Comparison of ENCODE assay signal across 29 cellular contexts in genomic region chr9:101442248-101443136, GRCh38. TPM values are rescaled to one million over a fixed set of nuclear protein-coding genes. Genes with fewer than 3 reads are reported as not detected.
DNase-seq lines count a peak whose midpoint lies in the region; ATAC-seq, FAIRE-seq and TF ChIP-seq lines count a peak whose summit lies in the region.
"Had no signal": no experiment of that assay in that cellular context is flagged by ENCODE, and none has a peak within 500 bp of the region (broad histone marks: within the 10 kb centered on the region; RNA-seq: fewer than 3 reads in every experiment).

No MANE protein-coding gene starts in this region.

- no peak for FAIRE-seq in kidney (lab: Jason Lieb, UNC)
- no peak for FAIRE-seq in small intestine (lab: Jason Lieb, UNC)
- FAIRE-seq: G401.6, TTC549 had no signal

- peaks cover 0 to 2% of the 10 kb centered on the region in 2 donors for H3K27me3 ChIP-seq in small intestine (ENCODE audit: control insufficient read depth in 2 of 2, insufficient read depth in 2 of 2, low read length in 2 of 2)
- H3K27me3 ChIP-seq: colonic mucosa had no signal

- intact Hi-C loops in kidney (cut with DNase I) = no loop called here

- no peaks in the 10 kb centered on the region for H3K4me1 Mint-ChIP-seq in stimulated activated effector memory CD8-positive, alpha-beta T cell treated with anti-CD3 and anti-CD28 coated beads, Interleukin-12 subunit alpha, Interleukin-12 subunit beta, amount 100 ng/mL, for 72 hours
- H3K4me1 Mint-ChIP-seq: activated naive CD8-positive, alpha-beta T cell treated with anti-CD3 and anti-CD28 coated beads, Interleukin-2, amount 50 U/mL, for 24 hours; CD4-positive, CD25-positive, alpha-beta regulatory T cell; stimulated activated naive B cell treated with anti-CD40 and anti-IgM and Interleukin-4, amounts not matched to agents 10 μg/mL and 1 μg/mL and 100 μg/mL, for 72 hours had no signal

- H3K27ac ChIP-seq in kidney (ENCODE audit: low read depth in 2 of 2, low read length in 2 of 2) (peak overlapping the region; percentile 68 to 88), small intestine (ENCODE audit: low read depth in 1 of 2, low read length in 1 of 2) (peak overlapping the region; percentile 89 to 92)
- H3K27ac ChIP-seq: colonic mucosa, foreskin keratinocyte had no signal

- no peaks in the 10 kb centered on the region for H3K36me3 Mint-ChIP-seq in stimulated activated effector memory CD8-positive, alpha-beta T cell treated with anti-CD3 and anti-CD28 coated beads, Interleukin-12 subunit alpha, Interleukin-12 subunit beta, amount 100 ng/mL, for 72 hours
- H3K36me3 Mint-ChIP-seq: CD4-positive, CD25-positive, alpha-beta regulatory T cell; stimulated activated naive B cell treated with anti-CD40 and anti-IgM and Interleukin-4, amounts not matched to agents 10 μg/mL and 1 μg/mL and 100 μg/mL, for 72 hours had no signal

- H3K4me3 Mint-ChIP-seq in stimulated activated effector memory CD8-positive, alpha-beta T cell treated with anti-CD3 and anti-CD28 coated beads, Interleukin-12 subunit alpha, Interleukin-12 subunit beta, amount 100 ng/mL, for 72 hours = no peak overlapping the region
- H3K4me3 Mint-ChIP-seq: activated CD8-positive, alpha-beta T cell treated with anti-CD3 and anti-CD28 coated beads, Interleukin-2, amount 10 ng/mL, durations not matched to agents 7 days and 5 days; activated naive CD8-positive, alpha-beta T cell treated with anti-CD3 and anti-CD28 coated beads, Interleukin-2, amount 50 U/mL, for 24 hours; CD4-positive, CD25-positive, alpha-beta regulatory T cell; effector memory CD8-positive, alpha-beta T cell; stimulated activated naive B cell treated with anti-CD40 and anti-IgM and Interleukin-4, amounts not matched to agents 10 μg/mL and 1 μg/mL and 100 μg/mL, for 72 hours had no signal

- H3K4me1 ChIP-seq in kidney (ENCODE audit: control insufficient read depth in 1 of 2, insufficient read depth in 1 of 2, low read depth in 1 of 2, low read length in 2 of 2) (peaks cover 0 to 8% of the 10 kb centered on the region in 2 donors), small intestine (ENCODE audit: control insufficient read depth in 2 of 2, insufficient read depth in 1 of 2, low read depth in 1 of 2, low read length in 1 of 2) (peaks cover 0 to 2% of the 10 kb centered on the region in 2 donors)
- H3K4me1 ChIP-seq: colonic mucosa, foreskin keratinocyte had no signal

- H3K27ac Mint-ChIP-seq in stimulated activated effector memory CD8-positive, alpha-beta T cell treated with anti-CD3 and anti-CD28 coated beads, Interleukin-12 subunit alpha, Interleukin-12 subunit beta, amount 100 ng/mL, for 72 hours = no peak overlapping the region
- H3K27ac Mint-ChIP-seq: activated CD8-positive, alpha-beta T cell treated with anti-CD3 and anti-CD28 coated beads, Interleukin-2, amount 10 ng/mL, durations not matched to agents 7 days and 5 days; activated naive CD8-positive, alpha-beta T cell treated with anti-CD3 and anti-CD28 coated beads, Interleukin-2, amount 50 U/mL, for 24 hours; CD4-positive, CD25-positive, alpha-beta regulatory T cell; effector memory CD8-positive, alpha-beta T cell; stimulated activated naive B cell treated with anti-CD40 and anti-IgM and Interleukin-4, amounts not matched to agents 10 μg/mL and 1 μg/mL and 100 μg/mL, for 72 hours had no signal

- H3K4me3 ChIP-seq in kidney (ENCODE audit: low read length in 2 of 2) = peak overlapping the region; percentile 53 to 64
- H3K4me3 ChIP-seq in small intestine (ENCODE audit: low read depth in 1 of 2, low read length in 2 of 2) = peak overlapping the region in 1 of 2 donors; percentile 52
- H3K4me3 ChIP-seq: colonic mucosa had no signal

- no peaks in the 10 kb centered on the region for H3K36me3 ChIP-seq in kidney (ENCODE audit: control insufficient read depth in 1 of 2, insufficient read depth in 2 of 2, low read length in 2 of 2)
- no peaks in the 10 kb centered on the region for H3K36me3 ChIP-seq in small intestine (ENCODE audit: control insufficient read depth in 2 of 2, insufficient read depth in 2 of 2, low read length in 2 of 2)
- H3K36me3 ChIP-seq: colonic mucosa had no signal

- peak overlapping the region in 1 of 2 donors; percentile 68 for H3K9ac ChIP-seq in kidney (ENCODE audit: low read length in 2 of 2)

- ATAC-seq in stimulated activated effector memory CD8-positive, alpha-beta T cell treated with anti-CD3 and anti-CD28 coated beads, Interleukin-12 subunit alpha, Interleukin-12 subunit beta, amount 100 ng/mL, for 72 hours = no peak
- ATAC-seq: activated CD8-positive, alpha-beta T cell treated with anti-CD3 and anti-CD28 coated beads, Interleukin-2, amount 10 ng/mL, durations not matched to agents 7 days and 5 days; activated naive CD8-positive, alpha-beta T cell treated with anti-CD3 and anti-CD28 coated beads, Interleukin-2, amount 50 U/mL, for 24 hours; effector memory CD8-positive, alpha-beta T cell; esophagus mucosa; foreskin keratinocyte; Panc1; stimulated activated naive B cell treated with anti-CD40 and anti-IgM and Interleukin-4, amounts not matched to agents 10 μg/mL and 1 μg/mL and 100 μg/mL, for 72 hours had no signal

- H3K9me3 Mint-ChIP-seq in stimulated activated effector memory CD8-positive, alpha-beta T cell treated with anti-CD3 and anti-CD28 coated beads, Interleukin-12 subunit alpha, Interleukin-12 subunit beta, amount 100 ng/mL, for 72 hours = no peaks in the 10 kb centered on the region
- H3K9me3 Mint-ChIP-seq: activated naive CD8-positive, alpha-beta T cell treated with anti-CD3 and anti-CD28 coated beads, Interleukin-2, amount 50 U/mL, for 24 hours; effector memory CD8-positive, alpha-beta T cell; stimulated activated naive B cell treated with anti-CD40 and anti-IgM and Interleukin-4, amounts not matched to agents 10 μg/mL and 1 μg/mL and 100 μg/mL, for 72 hours had no signal

- TF ChIP-seq CTCF in kidney (IDR thresholded peaks at IDR 0.05; ENCODE audit: borderline replicate concordance, extremely low read depth, insufficient read depth) = no peak

- WGBS in small intestine, 3 donors = 20 to 54% (median 34%) methylated on average over 6 of the region's 6 CpGs

- peak; percentile 44 for DNase-seq in NCI-H1092 treated with DMSO at 0.1 percent for 48 hours (lab: John Stamatoyannopoulos, UW)
- no peak for DNase-seq in NCI-H1092 (lab: John Stamatoyannopoulos, UW)
- no peak for DNase-seq in kidney
- peak; percentile 89 for DNase-seq in small intestine
- no peak for DNase-seq in activated naive CD4-positive, alpha-beta T cell treated with anti-CD3 and anti-CD28 coated beads, Interleukin-2, amount 50 U/mL, for 16 hours
- no peak for DNase-seq in stimulated activated effector memory CD8-positive, alpha-beta T cell treated with anti-CD3 and anti-CD28 coated beads, Interleukin-12 subunit alpha, Interleukin-12 subunit beta, amount 100 ng/mL, for 72 hours (ENCODE audit: low spot score in 2 of 2)
- DNase-seq: 8988T; activated CD4-positive, CD25-positive, alpha-beta regulatory T cell treated with anti-CD3 and anti-CD28 coated beads, Interleukin-2, amount 50 U/mL, for 72 hours; activated CD8-positive, alpha-beta T cell treated with anti-CD3 and anti-CD28 coated beads, Interleukin-2, amount 10 ng/mL, durations not matched to agents 7 days and 5 days; activated effector memory CD4-positive, alpha-beta T cell treated with anti-CD3 and anti-CD28 coated beads, Interleukin-2, amount 50 U/mL, for 16 hours; activated naive CD8-positive, alpha-beta T cell treated with anti-CD3 and anti-CD28 coated beads, Interleukin-2, amount 50 U/mL, for 24 hours; CD4-positive, CD25-positive, alpha-beta regulatory T cell; colonic mucosa; effector memory CD8-positive, alpha-beta T cell; foreskin keratinocyte; NCI-H1048; NCI-H187 treated with DMSO at 0.1 percent for 48 hours; NK-92 treated with Interleukin-12 subunit alpha and Interleukin-12 subunit beta, amount 100 ng/mL, for 24 hours; stimulated activated naive B cell treated with anti-CD40 and anti-IgM and Interleukin-4, amounts not matched to agents 10 μg/mL and 1 μg/mL and 100 μg/mL, for 72 hours had no signal

- H3K9me3 ChIP-seq in kidney (ENCODE audit: control insufficient read depth in 1 of 2, low read length in 2 of 2) = no peaks in the 10 kb centered on the region
- H3K9me3 ChIP-seq in small intestine (ENCODE audit: control insufficient read depth, low read depth) = no peaks in the 10 kb centered on the region
- H3K9me3 ChIP-seq: colonic mucosa had no signal

RNA-seq across cellular contexts. Expression of gene ALDOB, which starts 6.9 kb away (rescaled TPM):
- 11.0 TPM for total RNA-seq in kidney
- polyA plus RNA-seq in kidney (ENCODE audit: insufficient read depth, low read depth, low replicate concordance) (4,265 TPM), small intestine (over 10,000 TPM in 2 of 3 donors, 100 to 1,000 TPM in 1; 757 to 16,248 (median 11,399) TPM)
- total RNA-seq: activated CD8-positive, alpha-beta T cell treated with anti-CD3 and anti-CD28 coated beads, Interleukin-2, amount 10 ng/mL, durations not matched to agents 7 days and 5 days; CD4-positive, CD25-positive, alpha-beta regulatory T cell; foreskin keratinocyte; pulmonary artery endothelial cell; SK-MEL-5; T-helper 1 cell treated with Interleukin-12 subunit alpha and Interleukin-12 subunit beta and Interleukin-4 antibody, amounts not matched to agents 30 ng/mL and 1 ng/mL, for 36 hours; temporal lobe; urinary bladder had no signal
- polyA plus RNA-seq: CD4-positive, CD25-positive, alpha-beta regulatory T cell; foreskin keratinocyte had no signal

RNA-seq across cellular contexts. Expression of gene ZNF189, which starts 43.8 kb away (rescaled TPM):
- 22.9 TPM for total RNA-seq in kidney
- polyA plus RNA-seq in kidney (ENCODE audit: insufficient read depth, low read depth, low replicate concordance) (13.1 TPM), small intestine (10 to 100 TPM in 2 of 3 donors, 1 to 10 TPM in 1; 7.3 to 14.1 (median 11.7) TPM)

RNA-seq across cellular contexts. Expression of gene MRPL50, which starts 44.1 kb away (rescaled TPM):
- 12.1 TPM for total RNA-seq in kidney
- polyA plus RNA-seq in kidney (ENCODE audit: insufficient read depth, low read depth, low replicate concordance) (17.5 TPM), small intestine (10 to 100 TPM in 2 of 3 donors, 1 to 10 TPM in 1; 7.3 to 13.2 (median 10.1) TPM)

RNA-seq across cellular contexts. Expression of gene BAAT, which starts 57.7 kb away (rescaled TPM):
- 0.09 TPM for total RNA-seq in kidney
- 0.15 TPM for polyA plus RNA-seq in kidney (ENCODE audit: insufficient read depth, low read depth, low replicate concordance)
- under 1 TPM in 1 of 3 donors, not detected in 2; 0.04 TPM for polyA plus RNA-seq in small intestine
- total RNA-seq: activated CD8-positive, alpha-beta T cell treated with anti-CD3 and anti-CD28 coated beads, Interleukin-2, amount 10 ng/mL, durations not matched to agents 7 days and 5 days; lung microvascular endothelial cell; urinary bladder had no signal

Comparison
In these comparisons a context has a peak if more than half of its experiments do, and no peak if none do; other contexts are left out.
1. DNase-seq: peak in NCI-H1092 treated with DMSO at 0.1 percent for 48 hours (single experiment) and small intestine (single experiment); none in NCI-H1092 (single experiment), kidney (single experiment), activated naive CD4-positive, alpha-beta T cell treated with anti-CD3 and anti-CD28 coated beads, Interleukin-2, amount 50 U/mL, for 16 hours (single experiment) and stimulated activated effector memory CD8-positive, alpha-beta T cell treated with anti-CD3 and anti-CD28 coated beads, Interleukin-12 subunit alpha, Interleukin-12 subunit beta, amount 100 ng/mL, for 72 hours (0 of 2).